In the genomic region with DNA sequence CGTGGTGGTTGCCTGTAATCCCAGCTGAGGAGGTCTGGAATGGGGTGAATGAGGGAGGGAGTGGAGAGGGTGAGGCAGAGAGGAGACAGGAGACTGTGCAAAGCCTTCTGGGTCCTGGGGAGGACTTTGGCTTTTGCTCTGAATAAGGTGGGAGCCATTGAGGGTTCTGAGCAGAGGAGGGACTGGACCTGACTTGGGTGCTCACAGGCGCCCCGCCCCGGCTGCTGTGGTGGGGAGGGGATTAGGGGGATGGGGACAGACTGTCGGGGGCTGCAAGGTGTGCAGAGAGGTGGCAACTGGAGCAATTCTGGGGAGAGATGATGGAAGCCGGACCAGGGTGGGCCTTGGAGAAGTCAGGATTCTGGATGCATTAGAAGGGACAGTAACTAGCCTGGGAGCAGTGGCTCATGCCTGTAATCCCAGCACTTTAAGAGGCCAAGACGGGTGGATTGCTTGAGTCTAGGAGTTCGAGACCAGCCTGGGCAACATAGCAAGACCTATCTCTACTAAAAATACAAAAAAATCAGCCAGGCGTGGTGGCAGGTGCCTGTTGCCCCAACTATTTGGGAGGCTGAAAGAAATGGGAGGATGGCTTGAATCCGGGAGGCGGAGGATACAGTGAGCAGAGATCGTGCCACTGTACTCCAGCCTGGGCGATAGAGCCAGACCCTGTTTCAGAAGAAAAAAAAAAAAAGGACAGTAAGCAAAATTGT, we compare ENCODE assay signal across 11 cellular contexts. TPM values are rescaled to one million over a fixed set of nuclear protein-coding genes. Genes with fewer than 3 reads are reported as not detected.
A peak's percentile ranks its signal among the peaks of the same experiment; 100 is the strongest.
DNase-seq lines count a peak whose midpoint lies in the region; ATAC-seq and TF ChIP-seq lines count a peak whose summit lies in the region.
"Had no signal": no experiment of that assay in that cellular context is flagged by ENCODE, and none has a peak within 500 bp of the region (broad histone marks: within the 10 kb centered on the region; RNA-seq: fewer than 3 reads in every experiment).

No MANE protein-coding gene starts in this region.

- H3K4me2 ChIP-seq in BLaER1 (peak overlapping the region; percentile 90), Karpas-422 (ENCODE audit: low read depth, low read length, poor library complexity, severe bottlenecking) (peak overlapping the region; percentile 63)

- no peaks in the 10 kb centered on the region for H3K79me2 ChIP-seq in Karpas-422 (ENCODE audit: low read length)

- H3K27me3 ChIP-seq in BLaER1 = peaks cover 35% of the 10 kb centered on the region
- H3K27me3 ChIP-seq in Karpas-422 (ENCODE audit: low read length) = no peaks in the 10 kb centered on the region
- peaks cover 32% of the 10 kb centered on the region for H3K27me3 ChIP-seq in neutrophil
- no peaks in the 10 kb centered on the region for H3K27me3 ChIP-seq in aorta (ENCODE audit: control insufficient read depth in 1 of 2, insufficient read depth in 2 of 2, low read length in 1 of 2)

- H3K9me2 ChIP-seq in Karpas-422 (replicated peaks; ENCODE audit: insufficient read depth, low read length) = no peaks in the 10 kb centered on the region

- no peak for ATAC-seq in aorta (ENCODE audit: low FRiP score)
- no peak for ATAC-seq in HG03565 (IDR thresholded peaks at IDR 0.05; ENCODE audit: unreplicated experiment)

- WGBS in aorta, 2 donors = 87 to 91% methylated on average over 13 of the region's 13 CpGs

- intact Hi-C loops in aorta (cut with DNase I) = loop anchor here (5.0 kb wide), 3 partner anchors 34 to 264 kb away; no protein-coding TSS in a partner anchor

- H4K20me1 ChIP-seq in BLaER1 (no peaks in the 10 kb centered on the region), Karpas-422 (ENCODE audit: insufficient read depth, low read depth, low read length) (no peaks in the 10 kb centered on the region)

- TF ChIP-seq CTCF in coronary artery (IDR thresholded peaks at IDR 0.05) = no peak
- TF ChIP-seq CTCF in neutrophil (IDR thresholded peaks at IDR 0.05) = no peak

- H3K9me3 ChIP-seq in BLaER1 = no peaks in the 10 kb centered on the region
- H3K9me3 ChIP-seq in Karpas-422 (ENCODE audit: low read length) = no peaks in the 10 kb centered on the region
- H3K9me3 ChIP-seq in neutrophil = no peaks in the 10 kb centered on the region
- H3K9me3 ChIP-seq in aorta (ENCODE audit: control insufficient read depth, low read length) = no peaks in the 10 kb centered on the region

- H3K9ac ChIP-seq in BLaER1 = 0 out of 2 replicates have a peak overlapping the region, but pooled peaks have one; percentile 51
- peak overlapping the region; percentile 42; the same call in 1 of the 2 replicates for H3K9ac ChIP-seq in Karpas-422 (ENCODE audit: low read length)

- H3K4me1 ChIP-seq in BLaER1 (peaks cover 26% of the 10 kb centered on the region), Karpas-422 (ENCODE audit: low read length) (peaks cover 10% of the 10 kb centered on the region), neutrophil (ENCODE audit: control insufficient read depth in 1 of 2, insufficient read depth in 1 of 2, low read depth in 1 of 2, low read length in 1 of 2) (peaks cover 17 to 21% of the 10 kb centered on the region in 2 experiments), aorta (ENCODE audit: control insufficient read depth in 1 of 2, insufficient read depth in 2 of 2, low read length in 2 of 2) (no peaks in the 10 kb centered on the region)

- no peak overlapping the region for H3K4me3 ChIP-seq in BLaER1
- H3K4me3 ChIP-seq in Karpas-422 (ENCODE audit: low read length) = no peak overlapping the region
- no peak overlapping the region for H3K4me3 ChIP-seq in coronary artery
- H3K4me3 ChIP-seq in neutrophil (ENCODE audit: low read depth in 1 of 2, low read length in 1 of 2) = peak overlapping the region; percentile 76 to 85
- H3K4me3 ChIP-seq in aorta (ENCODE audit: low read length in 2 of 2) = no peak overlapping the region

- H3K36me3 ChIP-seq in BLaER1 = no peaks in the 10 kb centered on the region
- no peaks in the 10 kb centered on the region for H3K36me3 ChIP-seq in Karpas-422 (ENCODE audit: insufficient read depth, low read length)
- no peaks in the 10 kb centered on the region for H3K36me3 ChIP-seq in neutrophil
- no peaks in the 10 kb centered on the region for H3K36me3 ChIP-seq in aorta (ENCODE audit: control insufficient read depth in 1 of 2, insufficient read depth in 2 of 2, low read length in 1 of 2)

- DNase-seq in Karpas-422 (no peak), coronary artery (ENCODE audit: low spot score) (no peak), aorta (no peak), DMS153 treated with DMSO at 0.1 percent for 48 hours (lab: John Stamatoyannopoulos, UW; ENCODE audit: unreplicated experiment) (no peak), DMS53 (lab: John Stamatoyannopoulos, UW) (no peak)
- DNase-seq: NCI-H1417, SHP77 had no signal

- H3K27ac ChIP-seq in BLaER1 = no peak overlapping the region
- H3K27ac ChIP-seq in Karpas-422 (ENCODE audit: low read length) = no peak overlapping the region
- peak overlapping the region; percentile 84 to 91 for H3K27ac ChIP-seq in coronary artery
- peak overlapping the region; percentile 88 for H3K27ac ChIP-seq in neutrophil
- no peak overlapping the region for H3K27ac ChIP-seq in aorta (ENCODE audit: low read depth in 1 of 2, low read length in 2 of 2)

- no peak overlapping the region; the same call in 1 of the 2 replicates for H2AFZ ChIP-seq in Karpas-422 (ENCODE audit: low read length)

RNA-seq across cellular contexts. Expression of gene NANOS3, which starts 16.1 kb away (rescaled TPM):
- not detected in 2 replicates for total RNA-seq in Karpas-422 (2014; rRNA removed; shearing (Covaris generic); ENCODE audit: low replicate concordance)
- total RNA-seq in aorta = 1 to 10 TPM in 1 of 2 donors, not detected in 1; 1.0 TPM
- polyA plus RNA-seq in aorta = 1 to 10 TPM in 1 of 2 donors, not detected in 1; 2.5 TPM
- polyA plus RNA-seq: adipose tissue had no signal

RNA-seq across cellular contexts. Expression of gene BRME1, which starts 45.1 kb away (rescaled TPM):
- total RNA-seq in Karpas-422 (2014; rRNA removed; shearing (Covaris generic); ENCODE audit: low replicate concordance) = 0.47 TPM in 1 of 2 replicates, not detected in the other
- 1 to 10 TPM; 2.0 to 2.3 TPM for total RNA-seq in aorta
- 1 to 10 TPM; 1.8 to 3.1 TPM for polyA plus RNA-seq in aorta

RNA-seq across cellular contexts. Expression of gene CC2D1A, which starts 45.2 kb away (rescaled TPM):
- 9.9 and 28.6 TPM in 2 replicates for total RNA-seq in Karpas-422 (2014; rRNA removed; shearing (Covaris generic); ENCODE audit: low replicate concordance)
- 10 to 100 TPM; 26.9 to 37.2 TPM for total RNA-seq in aorta
- 10 to 100 TPM; 22.3 to 67.6 TPM for polyA plus RNA-seq in aorta

Comparison
In these comparisons a context has a peak if more than half of its experiments do, and no peak if none do; other contexts are left out.
1. H3K27ac ChIP-seq: peak in coronary artery (2 of 2) and neutrophil (single experiment); none in BLaER1 (single experiment), Karpas-422 (single experiment) and aorta (0 of 2).
2. H3K4me3 ChIP-seq: peak in neutrophil (2 of 2); none in BLaER1 (single experiment), Karpas-422 (single experiment), coronary artery (single experiment) and aorta (0 of 2).